ENCODE assay signal across 9 cellular contexts in genomic region chr16:67173323-67173722, GRCh38. TPM values are rescaled to one million over a fixed set of nuclear protein-coding genes. Genes with fewer than 3 reads are reported as not detected.
DNase-seq lines count a peak whose midpoint lies in the region; ATAC-seq and TF ChIP-seq lines count a peak whose summit lies in the region.
"Had no signal": no experiment of that assay in that cellular context is flagged by ENCODE, and none has a peak within 500 bp of the region (broad histone marks: within the 10 kb centered on the region; RNA-seq: fewer than 3 reads in every experiment).

No MANE protein-coding gene starts in this region.

- intact Hi-C loops in psoas muscle (cut with DNase I): no loop called here

- no peak for DNase-seq in CD8-positive, alpha-beta memory T cell
- DNase-seq in RWPE1 (ENCODE audit: low spot score) (no peak), psoas muscle (no peak)

- peaks cover 0 to 1% (median 0%) of the 10 kb centered on the region in 5 donors for H3K9me3 Mint-ChIP-seq in CD8-positive, alpha-beta memory T cell

- no peak for ATAC-seq in psoas muscle
- no peak for ATAC-seq in HG03025 (IDR thresholded peaks at IDR 0.05; ENCODE audit: low FRiP score, unreplicated experiment)
- ATAC-seq in GM21717 (IDR thresholded peaks at IDR 0.05; ENCODE audit: unreplicated experiment): no peak
- ATAC-seq in HG03571 (IDR thresholded peaks at IDR 0.05; ENCODE audit: unreplicated experiment): no peak
- ATAC-seq in HG03521 (IDR thresholded peaks at IDR 0.05; ENCODE audit: unreplicated experiment): no peak
- ATAC-seq: K562 had no signal

- POLR2A ChIA-PET in CD8-positive, alpha-beta memory T cell (lab: Charles Lee): interaction anchor here (0.7 to 1.1 kb wide), 4 partner anchors 12 to 120 kb away, joined by 3 to 4 read pairs (median 3); no protein-coding TSS in a partner anchor
- POLR2A ChIA-PET in RWPE1 (lab: Yijun Ruan, JAX; ENCODE audit: low non-redundant PET): no interaction called here

- TF ChIP-seq CTCF in RWPE1 (conservative IDR thresholded peaks at IDR 0.05; ENCODE audit: low read depth) (no peak), psoas muscle (IDR thresholded peaks at IDR 0.05) (no peak)

- WGBS in esophagus, 2 donors: 87 to 93% methylated on average over 1 of the region's 1 CpG
- WGBS in psoas muscle, 3 donors: 71 to 83% (median 82%) methylated on average over 1 of the region's 1 CpG

- H3K4me1 Mint-ChIP-seq in CD8-positive, alpha-beta memory T cell: peaks cover 44 to 67% (median 45%) of the 10 kb centered on the region in 3 donors

- peaks cover 31% of the 10 kb centered on the region for H3K27me3 ChIP-seq in CD8-positive, alpha-beta memory T cell (ENCODE audit: insufficient read depth, low read length, poor library complexity, severe bottlenecking)
- no peaks in the 10 kb centered on the region for H3K27me3 ChIP-seq in esophagus (ENCODE audit: control insufficient read depth in 1 of 2, insufficient read depth in 2 of 2, low read length in 2 of 2)
- no peaks in the 10 kb centered on the region for H3K27me3 ChIP-seq in psoas muscle (ENCODE audit: insufficient read depth in 3 of 3, low read length in 2 of 3)

- no peaks in the 10 kb centered on the region for H3K9me3 ChIP-seq in CD8-positive, alpha-beta memory T cell (ENCODE audit: low read length)
- H3K9me3 ChIP-seq in esophagus (ENCODE audit: control insufficient read depth in 2 of 2, insufficient read depth in 1 of 2, low read depth in 1 of 2, low read length in 1 of 2): no peaks in the 10 kb centered on the region
- H3K9me3 ChIP-seq in psoas muscle: no peaks in the 10 kb centered on the region

- CTCF ChIA-PET in CD8-positive, alpha-beta memory T cell (lab: Charles Lee): interaction anchor here (0.5 to 4.8 kb wide), 9 partner anchors 9 to 196 kb away, joined by 3 to 30 read pairs (median 5); partner anchors contain the start of genes HSF4 and TRADD
- CTCF ChIA-PET in RWPE1 (lab: Yijun Ruan, JAX): interaction anchor here (1.9 kb wide), 1 partner anchor 18 kb away, joined by 5 read pairs; no protein-coding TSS in a partner anchor

- peaks cover 20 to 23% of the 10 kb centered on the region in 2 donors for H3K27me3 Mint-ChIP-seq in CD8-positive, alpha-beta memory T cell

- peaks cover 34% of the 10 kb centered on the region for H3K4me1 ChIP-seq in CD8-positive, alpha-beta memory T cell (ENCODE audit: insufficient read depth, low read length)
- H3K4me1 ChIP-seq in esophagus (ENCODE audit: control insufficient read depth in 2 of 2, insufficient read depth in 2 of 2, low read length in 1 of 2) (peaks cover 9 to 34% of the 10 kb centered on the region in 2 donors), psoas muscle (peaks cover 59% of the 10 kb centered on the region)

- H3K4me3 Mint-ChIP-seq in CD8-positive, alpha-beta memory T cell: peak overlapping the region; percentile 75 to 92 (median 87)

- no peaks in the 10 kb centered on the region for H3K36me3 Mint-ChIP-seq in CD8-positive, alpha-beta memory T cell

- peak overlapping the region; percentile 58 for H3K4me3 ChIP-seq in CD8-positive, alpha-beta memory T cell (ENCODE audit: low read length)
- H3K4me3 ChIP-seq in esophagus (ENCODE audit: low read depth in 1 of 2, low read length in 2 of 2) (peak overlapping the region in 1 of 2 donors; percentile 46), psoas muscle (peak overlapping the region; percentile 67)
- H3K4me3 ChIP-seq: K562 had no signal

- H3K27ac ChIP-seq in CD8-positive, alpha-beta memory T cell (ENCODE audit: low read depth, low read length): no peak overlapping the region
- peak overlapping the region; percentile 98 for H3K27ac ChIP-seq in RWPE1
- H3K27ac ChIP-seq in esophagus (ENCODE audit: low read depth in 2 of 2, low read length in 1 of 2): peak overlapping the region; percentile 95 to 99
- H3K27ac ChIP-seq in psoas muscle: peak overlapping the region; percentile 97

- H3K27ac Mint-ChIP-seq in CD8-positive, alpha-beta memory T cell: peak overlapping the region in 5 of 8 donors; percentile 18 to 91 (median 50)

- no peaks in the 10 kb centered on the region for H3K36me3 ChIP-seq in CD8-positive, alpha-beta memory T cell (ENCODE audit: insufficient read depth, low read length)
- H3K36me3 ChIP-seq in esophagus (ENCODE audit: control insufficient read depth in 2 of 2, insufficient read depth in 2 of 2, low read length in 1 of 2): peaks cover 3% of the 10 kb centered on the region in 2 donors
- H3K36me3 ChIP-seq in psoas muscle (ENCODE audit: insufficient read depth in 1 of 2, low read depth in 1 of 2): peaks cover 0 to 15% of the 10 kb centered on the region in 2 donors

RNA-seq across cellular contexts. Expression of gene NOL3, which starts 3.0 kb away (rescaled TPM):
- total RNA-seq in CD8-positive, alpha-beta memory T cell: 1 to 10 TPM; 2.1 to 2.3 TPM
- 0.91 TPM for polyA plus RNA-seq in CD8-positive, alpha-beta memory T cell
- 10 to 100 TPM; 36.7 to 59.0 TPM for polyA plus RNA-seq in esophagus
- total RNA-seq in psoas muscle: 100 to 1,000 TPM in 2 of 4 donors, 10 to 100 TPM in 2; 53.6 to 114 (median 88.0) TPM
- polyA plus RNA-seq in psoas muscle: 100 to 1,000 TPM in 1 of 3 donors, 10 to 100 TPM in 2; 90.6 to 133 (median 93.9) TPM

RNA-seq across cellular contexts. Expression of gene HSF4, which starts 8.8 kb away (rescaled TPM):
- 10 to 100 TPM; 11.6 to 13.3 TPM for total RNA-seq in CD8-positive, alpha-beta memory T cell
- polyA plus RNA-seq in CD8-positive, alpha-beta memory T cell: not detected
- 10 to 100 TPM; 22.9 to 80.4 TPM for polyA plus RNA-seq in esophagus
- total RNA-seq in psoas muscle: 10 to 100 TPM; 44.3 to 97.3 (median 57.6) TPM
- 10 to 100 TPM; 15.1 to 47.8 (median 47.4) TPM for polyA plus RNA-seq in psoas muscle

RNA-seq across cellular contexts. Expression of gene MATCAP1, which starts 10.4 kb away (rescaled TPM):
- 10 to 100 TPM; 15.3 to 15.6 TPM for total RNA-seq in CD8-positive, alpha-beta memory T cell
- 0.68 TPM for polyA plus RNA-seq in CD8-positive, alpha-beta memory T cell
- polyA plus RNA-seq in esophagus (10 to 100 TPM; 18.2 to 30.5 TPM), psoas muscle (1 to 10 TPM; 4.2 to 9.7 (median 4.5) TPM)
- total RNA-seq in psoas muscle: 1 to 10 TPM; 5.9 to 8.0 (median 6.6) TPM

RNA-seq across cellular contexts. Expression of gene FBXL8, which starts 13.6 kb away (rescaled TPM):
- total RNA-seq in CD8-positive, alpha-beta memory T cell: 10 to 100 TPM; 10.5 to 14.3 TPM
- 11.6 TPM for polyA plus RNA-seq in CD8-positive, alpha-beta memory T cell
- polyA plus RNA-seq in esophagus: 10 to 100 TPM; 11.2 to 22.6 TPM
- total RNA-seq in psoas muscle: 1 to 10 TPM; 4.5 to 8.6 (median 5.9) TPM
- 1 to 10 TPM; 5.1 to 8.0 (median 5.9) TPM for polyA plus RNA-seq in psoas muscle

RNA-seq across cellular contexts. Expression of gene TRADD, which starts 13.6 kb away (rescaled TPM):
- 10 to 100 TPM; 23.8 to 28.7 TPM for total RNA-seq in CD8-positive, alpha-beta memory T cell
- 141 TPM for polyA plus RNA-seq in CD8-positive, alpha-beta memory T cell
- polyA plus RNA-seq in esophagus (10 to 100 TPM; 21.8 to 27.3 TPM), psoas muscle (10 to 100 TPM in 2 of 3 donors, 1 to 10 TPM in 1; 7.4 to 14.2 (median 10.7) TPM)
- 1 to 10 TPM; 3.9 to 6.7 (median 5.9) TPM for total RNA-seq in psoas muscle

Comparison
In these comparisons a context has a peak if more than half of its experiments do, and no peak if none do; other contexts are left out.
1. RNA of gene NOL3, which starts 3.0 kb away (polyA plus RNA-seq): 90.6 to 133 TPM in psoas muscle and 36.7 to 59.0 TPM in esophagus; 0.91 TPM in CD8-positive, alpha-beta memory T cell (single experiment); every median in the first group is over 10 times any median in the second.
2. RNA of gene HSF4, which starts 8.8 kb away (polyA plus RNA-seq): 22.9 to 80.4 TPM in esophagus and 15.1 to 47.8 TPM in psoas muscle; not detected in CD8-positive, alpha-beta memory T cell (single experiment); every median in the first group is over 10 times any median in the second.